ENCODE assay signal across 27 cellular contexts in genomic region chr2:11865378-11865777, GRCh38.
DNase-seq lines count a peak whose midpoint lies in the region; ATAC-seq and TF ChIP-seq lines count a peak whose summit lies in the region.
"Had no signal": no experiment of that assay in that cellular context is flagged by ENCODE, and none has a peak within 500 bp of the region (broad histone marks: within the 10 kb centered on the region; RNA-seq: fewer than 3 reads in every experiment).

No MANE protein-coding gene starts in this region.

- H3K9me3 ChIP-seq in lung (ENCODE audit: control insufficient read depth in 2 of 2, insufficient read depth in 1 of 2, low read length in 1 of 2): peaks cover 0 to 3% of the 10 kb centered on the region in 2 donors
- H3K9me3 ChIP-seq: body of pancreas, esophagus muscularis mucosa, neutrophil, tibial nerve had no signal

- no peaks in the 10 kb centered on the region for H3K36me3 ChIP-seq in lung (ENCODE audit: control insufficient read depth in 2 of 2, insufficient read depth in 2 of 2, low read length in 2 of 2)
- H3K36me3 ChIP-seq: esophagus muscularis mucosa, neutrophil, tibial nerve had no signal

- peak; percentile 27 for ATAC-seq in GM18868 (IDR thresholded peaks at IDR 0.05; ENCODE audit: unreplicated experiment)
- peak; percentile 21 for ATAC-seq in HG03442 (IDR thresholded peaks at IDR 0.05; ENCODE audit: unreplicated experiment)
- no peak for ATAC-seq in lung (ENCODE audit: insufficient read depth, low FRiP score)
- ATAC-seq: activated CD4-positive, CD25-positive, alpha-beta regulatory T cell treated with anti-CD3 and anti-CD28 coated beads, Interleukin-2, amount 50 U/mL, for 24 hours; activated T-cell treated with anti-CD3 and anti-CD28 coated beads, Interleukin-2, amount 50 U/mL, for 72 hours; body of pancreas; left ventricle myocardium superior; stimulated activated naive CD8-positive, alpha-beta T cell treated with anti-CD3 and anti-CD28 coated beads, Interleukin-15, amount 100 ng/mL, for 72 hours had no signal

- H3K27ac ChIP-seq in lung (ENCODE audit: low read depth in 1 of 2, low read length in 1 of 2): no peak overlapping the region
- no peak overlapping the region for H3K27ac ChIP-seq in substantia nigra (ENCODE audit: low read depth, low read length, poor library complexity, severe bottlenecking)
- H3K27ac ChIP-seq: body of pancreas, esophagus muscularis mucosa, neutrophil had no signal

- 59 to 75% methylated on average over 8 of the region's 8 CpGs for WGBS in lung, 2 donors

- DNase-seq in CD1c-positive myeloid dendritic cell (ENCODE audit: extremely low spot score): peak; percentile 42
- DNase-seq in lung (ENCODE audit: low spot score): peak; percentile 14
- DNase-seq in anterior cingulate cortex (lab: John Stamatoyannopoulos, UW): no peak
- no peak for DNase-seq in substantia nigra (lab: John Stamatoyannopoulos, UW)
- no peak for DNase-seq in epidermal melanocyte (ENCODE audit: insufficient read length, low spot score)
- DNase-seq in LoVo (ENCODE audit: low spot score): no peak
- DNase-seq: activated naive CD8-positive, alpha-beta T cell treated with anti-CD3 and anti-CD28 coated beads, Interleukin-2, amount 10 ng/mL, durations not matched to agents 7 days and 5 days; activated T-cell treated with anti-CD3 and anti-CD28 coated beads, Interleukin-2, amount 50 U/mL, for 72 hours; body of pancreas; DMS53; effector memory CD4-positive, alpha-beta T cell; GF-D8; H7; hippocampal formation; Karpas-422; left ventricle myocardium superior; NCI-H1930; SIG-M5; small intestine; stimulated activated CD4-positive, alpha-beta T cell treated with anti-CD3 and anti-CD28 coated beads, Interleukin-4, amount 100 ng/mL, for 4 hours; stimulated activated naive CD8-positive, alpha-beta T cell treated with anti-CD3 and anti-CD28 coated beads, Interleukin-15, amount 100 ng/mL, for 72 hours had no signal

- no peaks in the 10 kb centered on the region for H3K27me3 ChIP-seq in lung (ENCODE audit: control insufficient read depth, insufficient read depth)
- H3K27me3 ChIP-seq: body of pancreas, esophagus muscularis mucosa, neutrophil, tibial nerve had no signal

- peaks cover 0 to 3% of the 10 kb centered on the region in 2 donors for H3K4me1 ChIP-seq in lung (ENCODE audit: control insufficient read depth in 2 of 2, insufficient read depth in 2 of 2, low read length in 2 of 2)

- no peak for TF ChIP-seq CTCF in lung (IDR thresholded peaks at IDR 0.05; ENCODE audit: control extremely low read depth, extremely low read depth)

- H3K4me3 ChIP-seq in lung: no peak overlapping the region
- H3K4me3 ChIP-seq: body of pancreas, esophagus muscularis mucosa, tibial nerve had no signal

Comparison
In these comparisons a context has a peak if more than half of its experiments do, and no peak if none do; other contexts are left out.
1. DNase-seq: peak in CD1c-positive myeloid dendritic cell (single experiment) and lung (single experiment); none in anterior cingulate cortex (0 of 58), substantia nigra (0 of 49), epidermal melanocyte (single experiment) and LoVo (single experiment).